8 cellular contexts compared by ENCODE assay signal in the genomic region with DNA sequence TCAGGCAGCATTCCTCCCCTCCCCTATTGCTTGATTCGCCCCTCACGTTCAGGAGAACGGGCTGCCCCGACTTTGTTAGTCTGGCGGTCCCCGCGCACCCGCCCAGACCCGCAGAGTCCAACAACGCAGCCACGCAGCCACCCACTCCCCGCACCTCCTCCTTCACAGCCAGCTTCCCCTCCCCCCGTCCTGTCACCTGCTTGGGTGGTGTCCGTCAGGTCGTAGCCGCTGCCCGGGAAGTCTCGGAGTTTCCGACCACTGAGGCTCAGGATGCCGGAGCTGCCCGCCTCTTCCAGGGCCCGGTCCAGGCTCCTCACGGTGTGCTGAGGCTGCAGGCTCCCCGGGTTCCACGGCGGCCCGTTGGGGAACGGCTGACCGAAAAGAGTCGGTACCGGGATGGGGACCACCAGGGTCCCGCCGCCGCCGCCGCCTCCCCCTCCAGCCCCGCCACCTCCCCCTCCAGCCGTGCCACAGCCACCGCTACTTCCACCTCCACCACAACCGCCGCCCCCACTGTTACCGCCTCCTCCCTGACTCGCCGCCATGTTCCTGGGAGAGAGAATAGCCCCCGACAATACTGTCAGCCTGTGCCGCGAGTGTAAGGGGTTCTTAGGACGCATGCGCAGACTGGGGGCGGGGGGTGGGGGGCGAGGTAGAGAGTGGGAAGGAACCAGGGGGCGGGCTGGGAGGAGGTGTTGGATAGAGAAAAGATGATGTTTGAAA. TPM values are rescaled to one million over a fixed set of nuclear protein-coding genes. Genes with fewer than 3 reads are reported as not detected.
DNase-seq lines count a peak whose midpoint lies in the region; ATAC-seq and TF ChIP-seq lines count a peak whose summit lies in the region.

A gene with protein sequence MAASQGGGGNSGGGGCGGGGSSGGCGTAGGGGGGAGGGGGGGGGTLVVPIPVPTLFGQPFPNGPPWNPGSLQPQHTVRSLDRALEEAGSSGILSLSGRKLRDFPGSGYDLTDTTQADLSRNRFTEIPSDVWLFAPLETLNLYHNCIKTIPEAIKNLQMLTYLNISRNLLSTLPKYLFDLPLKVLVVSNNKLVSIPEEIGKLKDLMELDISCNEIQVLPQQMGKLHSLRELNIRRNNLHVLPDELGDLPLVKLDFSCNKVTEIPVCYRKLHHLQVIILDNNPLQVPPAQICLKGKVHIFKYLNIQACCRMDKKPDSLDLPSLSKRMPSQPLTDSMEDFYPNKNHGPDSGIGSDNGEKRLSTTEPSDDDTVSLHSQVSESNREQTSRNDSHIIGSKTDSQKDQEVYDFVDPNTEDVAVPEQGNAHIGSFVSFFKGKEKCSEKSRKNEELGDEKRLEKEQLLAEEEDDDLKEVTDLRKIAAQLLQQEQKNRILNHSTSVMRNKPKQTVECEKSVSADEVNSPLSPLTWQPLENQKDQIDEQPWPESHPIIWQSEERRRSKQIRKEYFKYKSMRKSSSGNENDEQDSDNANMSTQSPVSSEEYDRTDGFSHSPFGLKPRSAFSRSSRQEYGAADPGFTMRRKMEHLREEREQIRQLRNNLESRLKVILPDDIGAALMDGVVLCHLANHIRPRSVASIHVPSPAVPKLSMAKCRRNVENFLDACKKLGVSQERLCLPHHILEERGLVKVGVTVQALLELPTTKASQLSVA (minus strand): TSS at position 600 of the 723 bp plus-strand sequence. CDS start 55 bp downstream, at position 545.

- no peaks in the 10 kb centered on the region for H3K9me3 Mint-ChIP-seq in endothelial cell (ENCODE audit: unreplicated experiment)

- H3K27ac Mint-ChIP-seq in endothelial cell (ENCODE audit: unreplicated experiment): peak within 1 kb of the TSS; percentile 67

- H3K4me1 ChIP-seq in A673 (ENCODE audit: insufficient read depth, low read length, poor library complexity, severe bottlenecking) (no peaks in the 10 kb centered on the region), mucosa of rectum (ENCODE audit: control insufficient read depth in 2 of 2, insufficient read depth in 2 of 2, low read length in 2 of 2) (no peaks in the 10 kb centered on the region)

- peak within 1 kb of the TSS; percentile 94 for H3K4me3 Mint-ChIP-seq in endothelial cell (ENCODE audit: unreplicated experiment)

- H3K36me3 ChIP-seq in A673 (ENCODE audit: insufficient read depth, low read length, poor library complexity, severe bottlenecking): no peaks in the 10 kb centered on the region
- no peaks in the 10 kb centered on the region for H3K36me3 ChIP-seq in mucosa of rectum (ENCODE audit: control insufficient read depth in 2 of 2, insufficient read depth in 2 of 2, low read length in 2 of 2)

- DNase-seq in A673 (ENCODE audit: low spot score) (peak; percentile 37), NCI-H1092 (lab: John Stamatoyannopoulos, UW) (peak; percentile 62), endothelial cell (ENCODE audit: low spot score) (peak; percentile 14)
- DNase-seq in stimulated activated CD4-positive, alpha-beta T cell treated with anti-CD3 and anti-CD28 coated beads, Interleukin-15, amount 100 ng/mL, for 24 hours: no peak

- H3K4me3 ChIP-seq in A673 (ENCODE audit: low read depth, low read length, poor library complexity, severe bottlenecking) (peak within 1 kb of the TSS; percentile 53), mucosa of rectum (ENCODE audit: low read length in 2 of 2) (peak within 1 kb of the TSS; percentile 49 to 56)

- H3K27me3 Mint-ChIP-seq in endothelial cell (ENCODE audit: unreplicated experiment): no peaks in the 10 kb centered on the region

- POLR2A ChIA-PET in A673 (lab: Charles Lee; ENCODE audit: low non-redundant PET): no interaction called here

- intact Hi-C loops in A673 (cut with micrococcal nuclease; ENCODE audit: unreplicated experiment): no loop called here

- H3K27me3 ChIP-seq in A673 (replicated peaks; ENCODE audit: insufficient read depth, low read depth, low read length, poor library complexity) (peaks cover 58% of the 10 kb centered on the region), mucosa of rectum (ENCODE audit: control insufficient read depth in 2 of 2, insufficient read depth in 2 of 2, low read length in 2 of 2) (peaks cover 5 to 11% of the 10 kb centered on the region in 2 donors)

- H3K9me3 ChIP-seq in A673 (ENCODE audit: low read depth, low read length, poor library complexity, severe bottlenecking): no peaks in the 10 kb centered on the region
- no peaks in the 10 kb centered on the region for H3K9me3 ChIP-seq in mucosa of rectum (ENCODE audit: control insufficient read depth in 2 of 2, low read length in 2 of 2)

- BruUV-seq in A673 (replicated peaks; lab: Mats Ljungman, UMichigan): no TSS peak

- H3K36me3 Mint-ChIP-seq in endothelial cell (ENCODE audit: low read depth, unreplicated experiment): no peaks in the 10 kb centered on the region

- CTCF ChIA-PET in A673 (lab: Charles Lee): no interaction called here

- peak within 1 kb of the TSS in 1 of 2 donors; percentile 27 for H3K9ac ChIP-seq in mucosa of rectum (ENCODE audit: low read depth in 1 of 2, low read length in 2 of 2)

- peaks cover 6% of the 10 kb centered on the region for H3K4me1 Mint-ChIP-seq in endothelial cell (ENCODE audit: unreplicated experiment)

- TF ChIP-seq CTCF in A673 (conservative IDR thresholded peaks at IDR 0.05; ENCODE audit: low read depth, low read length): no peak
- no peak for TF ChIP-seq CTCF in endothelial cell (IDR thresholded peaks at IDR 0.05; ENCODE audit: unreplicated experiment)

- H3K27ac ChIP-seq in A673 (ENCODE audit: low read depth, low read length, poor library complexity, severe bottlenecking): no peak within 1 kb of the TSS
- peak within 1 kb of the TSS; percentile 5 to 18 for H3K27ac ChIP-seq in mucosa of rectum (ENCODE audit: low read depth in 2 of 2, low read length in 2 of 2)

- ATAC-seq in GM18502 (IDR thresholded peaks at IDR 0.05; ENCODE audit: poor library complexity, unreplicated experiment) (no peak), GM19467 (IDR thresholded peaks at IDR 0.05; ENCODE audit: unreplicated experiment) (no peak), GM21423 (IDR thresholded peaks at IDR 0.05; ENCODE audit: unreplicated experiment) (no peak)

RNA-seq across cellular contexts. Expression of the gene that starts here (rescaled TPM):
- total RNA-seq in A673 (2021): 4.2 and 4.8 TPM in 2 replicates
- total RNA-seq in endothelial cell (ENCODE audit: unreplicated experiment): 3.7 TPM
